31 cellular contexts compared by ENCODE assay signal in the genomic region with DNA sequence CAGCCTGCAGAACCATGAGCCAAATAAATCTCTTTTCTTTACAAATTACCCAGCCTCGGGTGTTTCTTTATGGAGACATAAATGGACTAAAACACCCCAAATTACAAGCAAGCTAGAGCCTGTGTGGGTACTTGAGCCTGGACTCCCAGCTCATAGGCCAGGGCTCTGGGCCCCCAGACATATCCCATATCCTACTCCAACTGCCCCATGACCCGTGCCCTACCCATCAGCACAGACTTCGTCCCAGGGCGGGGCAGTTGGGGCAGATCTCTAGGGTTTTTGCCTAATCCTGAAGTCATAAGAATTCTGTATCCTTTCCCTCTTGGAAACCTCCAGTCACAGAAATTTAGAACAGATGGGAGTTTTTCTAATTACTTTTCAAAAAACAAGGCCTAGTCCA.
"Had no signal": no experiment of that assay in that cellular context is flagged by ENCODE, and none has a peak within 500 bp of the region (broad histone marks: within the 10 kb centered on the region; RNA-seq: fewer than 3 reads in every experiment).

No MANE protein-coding gene starts in this region.

- H3K27ac Mint-ChIP-seq: activated B cell treated with CpG ODN at 0.5 μM for 24 hours; activated CD8-positive, alpha-beta T cell treated with anti-CD3 and anti-CD28 coated beads for 36 hours; activated naive CD8-positive, alpha-beta T cell; activated naive CD8-positive, alpha-beta T cell treated with anti-CD3 and anti-CD28 coated beads, Interleukin-2, amount 50 U/mL, for 24 hours; activated T-helper 17 cell treated with anti-CD3 and anti-CD28 coated beads, Interleukin-2, amount 50 U/mL, for 72 hours; T-helper 17 cell; T-helper 2 cell treated with Interferon-gamma antibody and Interleukin-4, amounts not matched to agents 5 μg/mL and 100 μg/mL, for 36 hours had no signal

- H3K27me3 Mint-ChIP-seq: activated CD8-positive, alpha-beta T cell treated with anti-CD3 and anti-CD28 coated beads for 36 hours; activated naive CD8-positive, alpha-beta T cell treated with anti-CD3 and anti-CD28 coated beads, Interleukin-2, amount 50 U/mL, for 24 hours; activated T-helper 17 cell treated with anti-CD3 and anti-CD28 coated beads, Interleukin-2, amount 50 U/mL, for 72 hours had no signal

- H3K9me3 Mint-ChIP-seq: activated T-cell treated with anti-CD3 and anti-CD28 coated beads, Interleukin-2, amount 50 U/mL, for 4 hours; activated T-helper 17 cell treated with anti-CD3 and anti-CD28 coated beads, Interleukin-2, amount 50 U/mL, for 72 hours had no signal

- H3K4me3 Mint-ChIP-seq: activated B cell treated with CpG ODN at 0.5 μM for 24 hours; activated CD8-positive, alpha-beta T cell treated with anti-CD3 and anti-CD28 coated beads for 36 hours; activated naive CD8-positive, alpha-beta T cell; activated naive CD8-positive, alpha-beta T cell treated with anti-CD3 and anti-CD28 coated beads, Interleukin-2, amount 50 U/mL, for 24 hours; activated T-cell treated with anti-CD3 and anti-CD28 coated beads, Interleukin-2, amount 50 U/mL, for 4 hours; activated T-helper 17 cell treated with anti-CD3 and anti-CD28 coated beads, Interleukin-2, amount 50 U/mL, for 72 hours; T-helper 17 cell; T-helper 2 cell treated with Interferon-gamma antibody and Interleukin-4, amounts not matched to agents 5 μg/mL and 100 μg/mL, for 36 hours had no signal

- H3K36me3 Mint-ChIP-seq: activated naive CD8-positive, alpha-beta T cell had no signal

- ATAC-seq: activated CD4-positive, CD25-positive, alpha-beta regulatory T cell treated with anti-CD3 and anti-CD28 coated beads, Interleukin-2, amount 50 U/mL, for 24 hours; activated CD8-positive, alpha-beta T cell treated with anti-CD3 and anti-CD28 coated beads for 36 hours; activated naive CD8-positive, alpha-beta T cell treated with anti-CD3 and anti-CD28 coated beads, Interleukin-2, amount 50 U/mL, for 24 hours; activated T-cell treated with anti-CD3 and anti-CD28 coated beads, Interleukin-2, amount 50 U/mL, for 4 hours; activated T-helper 17 cell treated with anti-CD3 and anti-CD28 coated beads, Interleukin-2, amount 50 U/mL, for 72 hours; body of pancreas; esophagus mucosa; gastroesophageal sphincter; T-helper 17 cell had no signal

- DNase-seq: activated B cell treated with CpG ODN at 0.5 μM for 24 hours; activated CD4-positive, alpha-beta T cell treated with anti-CD3 and anti-CD28 coated beads for 48 hours; activated CD4-positive, alpha-beta T cell treated with anti-CD3 and anti-CD28 coated beads, Interleukin-2, amount 50 U/mL, for 1 hour; activated CD4-positive, alpha-beta T cell treated with anti-CD3 and anti-CD28 coated beads, Interleukin-2, amount 50 U/mL, for 48 hours; activated CD8-positive, alpha-beta memory T cell treated with anti-CD3 and anti-CD28 coated beads for 24 hours; activated CD8-positive, alpha-beta T cell treated with anti-CD3 and anti-CD28 coated beads for 36 hours; activated effector memory CD4-positive, alpha-beta T cell treated with Interleukin-2 at 50 U/mL for 16 hours; activated gamma-delta T cell treated with Interleukin-2 at 50 U/mL for 16 hours; activated naive CD4-positive, alpha-beta T cell treated with anti-CD3 and anti-CD28 coated beads, Interleukin-2, amount 50 U/mL, for 16 hours; activated naive CD4-positive, alpha-beta T cell treated with Interleukin-2 at 50 U/mL for 16 hours; activated naive CD8-positive, alpha-beta T cell treated with anti-CD3 and anti-CD28 coated beads, Interleukin-2, amount 50 U/mL, for 24 hours; activated T-cell treated with anti-CD3 and anti-CD28 coated beads, Interleukin-2, amount 50 U/mL, for 4 hours; adrenal gland; amygdala; aorta; body of pancreas; caudate nucleus; cortex of kidney; dermis blood vessel endothelial cell; effector CD8-positive, alpha-beta T cell; foreskin melanocyte; T-helper 1 cell; T-helper 17 cell; T1000; WERI-Rb-1 had no signal

- H3K4me1 Mint-ChIP-seq: activated B cell treated with CpG ODN at 0.5 μM for 24 hours; activated naive CD8-positive, alpha-beta T cell treated with anti-CD3 and anti-CD28 coated beads, Interleukin-2, amount 50 U/mL, for 24 hours; activated T-helper 17 cell treated with anti-CD3 and anti-CD28 coated beads, Interleukin-2, amount 50 U/mL, for 72 hours; T-helper 17 cell had no signal
